ENCODE assay signal across 17 cellular contexts in the genomic region with DNA sequence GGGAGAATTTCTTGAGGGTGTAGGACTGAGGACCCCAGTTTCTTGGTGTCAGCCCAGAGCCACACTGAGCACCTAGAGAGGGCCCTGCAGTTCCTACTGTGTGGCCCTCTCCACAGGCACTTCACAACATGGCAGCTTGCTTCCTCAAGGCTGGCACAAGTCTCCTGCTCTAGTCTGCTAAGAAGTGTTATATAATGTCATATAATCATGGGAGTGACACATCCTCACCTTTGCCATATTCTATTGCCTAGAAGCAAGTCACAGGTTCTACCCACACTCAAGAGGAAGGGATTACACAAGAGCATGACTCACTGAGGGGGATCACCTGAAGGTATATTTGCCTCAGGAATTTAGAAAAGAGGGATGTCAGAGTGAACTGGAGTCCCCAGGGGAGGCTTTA. TPM values are rescaled to one million over a fixed set of nuclear protein-coding genes. Genes with fewer than 3 reads are reported as not detected.
A peak's percentile ranks its signal among the peaks of the same experiment; 100 is the strongest.
DNase-seq lines count a peak whose midpoint lies in the region; ATAC-seq and TF ChIP-seq lines count a peak whose summit lies in the region.
"Had no signal": no experiment of that assay in that cellular context is flagged by ENCODE, and none has a peak within 500 bp of the region (broad histone marks: within the 10 kb centered on the region; RNA-seq: fewer than 3 reads in every experiment).

No MANE protein-coding gene starts in this region.

- H3K9me3 Mint-ChIP-seq in activated T-cell treated with anti-CD3 and anti-CD28 coated beads, Interleukin-2, amount 50 U/mL, for 72 hours, result no peaks in the 10 kb centered on the region
- H3K9me3 Mint-ChIP-seq: activated CD4-positive, alpha-beta T cell treated with anti-CD3 and anti-CD28 coated beads, Interleukin-2, amount 10 ng/mL, durations not matched to agents 7 days and 5 days; T-helper 2 cell treated with Interferon-gamma antibody and Interleukin-4, amounts not matched to agents 5 μg/mL and 100 μg/mL, for 36 hours had no signal

- TF ChIP-seq EP300 in transverse colon (IDR thresholded peaks at IDR 0.05; ENCODE audit: low read depth), result no peak

- no peaks in the 10 kb centered on the region for H3K36me3 ChIP-seq in transverse colon
- H3K36me3 ChIP-seq: cardiac muscle cell, ovary, vagina had no signal

- in situ Hi-C loops in transverse colon (cut with MboI; ENCODE audit: low pct_ligation_motif_present in 1 of 4, low pct_unique_long_range_greater_than_20kb in 1 of 4, low sequenced_read_pairs in 3 of 4), result no loop called here

- peaks cover 0 to 12% (median 5%) of the 10 kb centered on the region in 4 donors for H3K4me1 ChIP-seq in transverse colon

- H3K27ac ChIP-seq in RWPE1, result peak overlapping the region; percentile 49
- H3K27ac ChIP-seq in transverse colon, result peak overlapping the region in 3 of 4 donors; percentile 35 to 69 (median 65)
- H3K27ac ChIP-seq: cardiac muscle cell, ovary, vagina had no signal

- peaks cover 28% of the 10 kb centered on the region for H3K27me3 Mint-ChIP-seq in activated T-cell treated with anti-CD3 and anti-CD28 coated beads, Interleukin-2, amount 50 U/mL, for 72 hours (ENCODE audit: low read depth)

- H3K4me3 ChIP-seq in transverse colon, result no peak overlapping the region
- H3K4me3 ChIP-seq: cardiac muscle cell, ovary, vagina had no signal

- DNase-seq in activated T-cell treated with anti-CD3 and anti-CD28 coated beads, Interleukin-2, amount 50 U/mL, for 72 hours, result no peak
- no peak for DNase-seq in activated T-cell treated with anti-CD3 and anti-CD28 coated beads, Interleukin-2, amount 50 U/mL, for 48 hours
- DNase-seq in RWPE1 (ENCODE audit: low spot score) (peak; percentile 72), islet precursor cell (peak; percentile 69), transverse colon (peak; percentile 40), AG08396 (ENCODE audit: low spot score) (no peak), HCEC 1CT (no peak)
- DNase-seq: activated CD4-positive, alpha-beta T cell treated with anti-CD3 and anti-CD28 coated beads, Interleukin-2, amount 10 ng/mL, durations not matched to agents 7 days and 5 days; activated effector memory CD4-positive, alpha-beta T cell treated with Interleukin-2 at 50 U/mL for 16 hours; Kasumi-1; NCI-H2171 treated with DMSO at 0.1 percent for 48 hours; OCI-M1; ovary had no signal

- H3K27ac Mint-ChIP-seq in activated T-cell treated with anti-CD3 and anti-CD28 coated beads, Interleukin-2, amount 50 U/mL, for 72 hours, result no peak overlapping the region
- H3K27ac Mint-ChIP-seq: activated CD4-positive, alpha-beta T cell treated with anti-CD3 and anti-CD28 coated beads, Interleukin-2, amount 10 ng/mL, durations not matched to agents 7 days and 5 days; T-helper 2 cell treated with Interferon-gamma antibody and Interleukin-4, amounts not matched to agents 5 μg/mL and 100 μg/mL, for 36 hours had no signal

- no peaks in the 10 kb centered on the region for H3K9me3 ChIP-seq in transverse colon
- H3K9me3 ChIP-seq: ovary, vagina had no signal

- H3K4me3 Mint-ChIP-seq in activated T-cell treated with anti-CD3 and anti-CD28 coated beads, Interleukin-2, amount 50 U/mL, for 72 hours, result no peak overlapping the region
- H3K4me3 Mint-ChIP-seq: activated CD4-positive, alpha-beta T cell treated with anti-CD3 and anti-CD28 coated beads, Interleukin-2, amount 10 ng/mL, durations not matched to agents 7 days and 5 days; T-helper 2 cell treated with Interferon-gamma antibody and Interleukin-4, amounts not matched to agents 5 μg/mL and 100 μg/mL, for 36 hours had no signal

- TF ChIP-seq POLR2A in transverse colon (IDR thresholded peaks at IDR 0.05), result peak; percentile 61

- CTCF ChIA-PET in RWPE1 (lab: Yijun Ruan, JAX), result no interaction called here

- TF ChIP-seq CTCF in RWPE1 (conservative IDR thresholded peaks at IDR 0.05; ENCODE audit: low read depth) (no peak), transverse colon (IDR thresholded peaks at IDR 0.05) (no peak)

- POLR2A ChIA-PET in RWPE1 (lab: Yijun Ruan, JAX; ENCODE audit: low non-redundant PET), result no interaction called here

- peaks cover 11% of the 10 kb centered on the region for H3K4me1 Mint-ChIP-seq in activated T-cell treated with anti-CD3 and anti-CD28 coated beads, Interleukin-2, amount 50 U/mL, for 72 hours (ENCODE audit: low read depth)

- peak; percentile 59 to 82 for ATAC-seq in activated T-cell treated with anti-CD3 and anti-CD28 coated beads, Interleukin-2, amount 50 U/mL, for 72 hours (replicated peaks in 1 of 2)
- no peak for ATAC-seq in GM18517 (IDR thresholded peaks at IDR 0.05; ENCODE audit: unreplicated experiment)

- no peaks in the 10 kb centered on the region for H3K27me3 ChIP-seq in transverse colon
- H3K27me3 ChIP-seq: cardiac muscle cell, ovary, vagina had no signal

- intact Hi-C loops in transverse colon (cut with DNase I; ENCODE audit: low total_unique reads), result no loop called here

- H3K36me3 Mint-ChIP-seq in activated T-cell treated with anti-CD3 and anti-CD28 coated beads, Interleukin-2, amount 50 U/mL, for 72 hours (ENCODE audit: insufficient read depth in 2 of 2), result no peaks in the 10 kb centered on the region

RNA-seq across cellular contexts. Expression of gene SNX27, which starts 5.5 kb away (rescaled TPM):
- total RNA-seq in activated T-cell treated with anti-CD3 and anti-CD28 coated beads, Interleukin-2, amount 50 U/mL, for 72 hours, result 10 to 100 TPM; 30.3 to 34.8 TPM
- 10 to 100 TPM; 11.5 to 37.0 (median 24.6) TPM for total RNA-seq in transverse colon

Comparison
In these comparisons a context has a peak if more than half of its experiments do, and no peak if none do; other contexts are left out.
1. DNase-seq: peak in RWPE1 (single experiment), islet precursor cell (single experiment) and transverse colon (single experiment); none in activated T-cell treated with anti-CD3 and anti-CD28 coated beads, Interleukin-2, amount 50 U/mL, for 72 hours (0 of 2), activated T-cell treated with anti-CD3 and anti-CD28 coated beads, Interleukin-2, amount 50 U/mL, for 48 hours (0 of 2), AG08396 (single experiment) and HCEC 1CT (single experiment).